8 cellular contexts compared by ENCODE assay signal in the genomic region with DNA sequence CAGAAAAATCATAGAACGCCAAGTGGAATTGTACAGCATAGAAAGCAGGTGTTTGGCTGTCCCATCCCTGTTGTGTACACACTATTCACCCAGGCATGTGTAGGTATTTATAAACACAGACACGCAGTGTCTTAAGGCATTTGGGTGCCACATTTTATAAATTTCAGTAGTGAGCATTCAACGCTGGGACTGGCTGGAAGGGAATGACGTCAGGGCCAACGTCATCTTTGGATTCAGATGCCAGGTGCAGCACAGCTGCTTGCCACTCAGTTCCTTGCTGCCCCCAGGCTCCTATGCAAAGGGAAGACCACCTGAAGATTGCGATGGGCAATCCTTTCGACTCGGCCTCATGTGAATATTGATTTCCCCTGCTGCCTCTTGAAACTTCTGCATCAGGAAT.
"Had no signal": no experiment of that assay in that cellular context is flagged by ENCODE, and none has a peak within 500 bp of the region (broad histone marks: within the 10 kb centered on the region; RNA-seq: fewer than 3 reads in every experiment).

No MANE protein-coding gene starts in this region.

- H3K9me3 ChIP-seq: HAP-1 had no signal

- DNase-seq: H7, HFFc6, IMR-90 had no signal

- H3K27ac Mint-ChIP-seq: GM23338, HFFc6 had no signal

- FAIRE-seq: K562 had no signal

- H3K36me3 ChIP-seq: HAP-1 had no signal

- H3K4me1 Mint-ChIP-seq: GM23338 had no signal

- H3K4me3 Mint-ChIP-seq: GM23338, HFFc6 had no signal

- ATAC-seq: GM23338, HCT116, K562 had no signal

- H3K27ac ChIP-seq: HL-60 had no signal

- H3K4me1 ChIP-seq: HAP-1 had no signal

- H3K4me2 ChIP-seq: GM23338 had no signal

- H3K4me3 ChIP-seq: GM23338, HAP-1, K562 had no signal

- H2AFZ ChIP-seq: GM23338 had no signal
